ENCODE assay signal across 11 cellular contexts in genomic region chr13:99310382-99311031, GRCh38. TPM values are rescaled to one million over a fixed set of nuclear protein-coding genes. Genes with fewer than 3 reads are reported as not detected.
DNase-seq lines count a peak whose midpoint lies in the region; ATAC-seq, FAIRE-seq and TF ChIP-seq lines count a peak whose summit lies in the region.
"Had no signal": no experiment of that assay in that cellular context is flagged by ENCODE, and none has a peak within 500 bp of the region (broad histone marks: within the 10 kb centered on the region; RNA-seq: fewer than 3 reads in every experiment).

No MANE protein-coding gene starts in this region.

- H2AK5ac ChIP-seq in mesendoderm (ENCODE audit: low read length) = no peak overlapping the region

- H3K9me3 Mint-ChIP-seq in activated T-helper 17 cell treated with anti-CD3 and anti-CD28 coated beads, Interleukin-2, amount 50 U/mL, for 72 hours = no peaks in the 10 kb centered on the region
- H3K9me3 Mint-ChIP-seq: neural crest cell had no signal

- H3K27ac Mint-ChIP-seq in activated T-helper 17 cell treated with anti-CD3 and anti-CD28 coated beads, Interleukin-2, amount 50 U/mL, for 72 hours = peak overlapping the region; percentile 97

- ATAC-seq in GM18511 (IDR thresholded peaks at IDR 0.05; ENCODE audit: unreplicated experiment) (peak; percentile 48), HG02852 (IDR thresholded peaks at IDR 0.05; ENCODE audit: unreplicated experiment) (peak; percentile 45), gastrocnemius medialis (no peak)
- ATAC-seq in activated T-helper 17 cell treated with anti-CD3 and anti-CD28 coated beads, Interleukin-2, amount 50 U/mL, for 72 hours (replicated peaks) = peak; percentile 11
- ATAC-seq: upper lobe of right lung had no signal

- no peak for FAIRE-seq in GM12892 (lab: Jason Lieb, UNC)

- H3K4me3 Mint-ChIP-seq in activated T-helper 17 cell treated with anti-CD3 and anti-CD28 coated beads, Interleukin-2, amount 50 U/mL, for 72 hours = peak overlapping the region; percentile 97
- H3K4me3 Mint-ChIP-seq: neural crest cell had no signal

- no peak overlapping the region for H2BK5ac ChIP-seq in mesendoderm (ENCODE audit: low read length)

- TF ChIP-seq CTCF in gastrocnemius medialis (IDR thresholded peaks at IDR 0.05 in 4 of 5, conservative IDR thresholded peaks at IDR 0.05 in 1 of 5) = no peak

- WGBS in mesendoderm (ENCODE audit: extremely low coverage, insufficient coverage, low lambda C conversion rate) = no CpG with 5 or more reads among the region's 4 CpGs

- no peak overlapping the region for H3K4me2 ChIP-seq in mesendoderm (ENCODE audit: low read length)

- H3K36me3 Mint-ChIP-seq in activated T-helper 17 cell treated with anti-CD3 and anti-CD28 coated beads, Interleukin-2, amount 50 U/mL, for 72 hours (ENCODE audit: low read depth) = peaks cover 70% of the 10 kb centered on the region

- no peak overlapping the region for H3K23ac ChIP-seq in mesendoderm (ENCODE audit: low read length)

- no peak overlapping the region for H4K8ac ChIP-seq in mesendoderm (ENCODE audit: low read depth, low read length)

- intact Hi-C loops in gastrocnemius medialis (cut with DNase I; ENCODE audit: low total_unique reads) = loop anchor here (10.0 kb wide), 1 partner anchor 86 kb away; no protein-coding TSS in a partner anchor

- peaks cover 57% of the 10 kb centered on the region for H3K4me1 Mint-ChIP-seq in activated T-helper 17 cell treated with anti-CD3 and anti-CD28 coated beads, Interleukin-2, amount 50 U/mL, for 72 hours

- H2BK120ac ChIP-seq in mesendoderm (ENCODE audit: low read depth, low read length) = no peak overlapping the region

- peaks cover 16 to 21% of the 10 kb centered on the region in 2 donors for H3K4me1 ChIP-seq in gastrocnemius medialis
- no peaks in the 10 kb centered on the region for H3K4me1 ChIP-seq in mesendoderm (ENCODE audit: control insufficient read depth, low read depth, low read length)

- no peaks in the 10 kb centered on the region for H3K36me3 ChIP-seq in gastrocnemius medialis
- H3K36me3 ChIP-seq in mesendoderm (ENCODE audit: control insufficient read depth, insufficient read depth, low read length) = no peaks in the 10 kb centered on the region
- H3K36me3 ChIP-seq: cardiac muscle cell, upper lobe of right lung had no signal

- no peak for DNase-seq in gastrocnemius medialis
- no peak for DNase-seq in mesendoderm
- DNase-seq in GM12892 (ENCODE audit: insufficient read length) = no peak
- no peak for DNase-seq in HuH-7 (ENCODE audit: low spot score)
- DNase-seq: GOT3, upper lobe of right lung had no signal

- TF ChIP-seq POLR2A in gastrocnemius medialis (IDR thresholded peaks at IDR 0.05) (no peak), GM12892 (IDR thresholded peaks at IDR 0.05; ENCODE audit: low read depth, low read length) (no peak)

- no peaks in the 10 kb centered on the region for H3K9me3 ChIP-seq in gastrocnemius medialis
- H3K9me3 ChIP-seq: upper lobe of right lung had no signal

- peaks cover 7% of the 10 kb centered on the region for H3K79me1 ChIP-seq in mesendoderm (ENCODE audit: low read length)

- H3K79me2 ChIP-seq in mesendoderm (ENCODE audit: control insufficient read depth, insufficient read depth, low read length) = no peaks in the 10 kb centered on the region

- no peak overlapping the region for H3K56ac ChIP-seq in mesendoderm (ENCODE audit: low read length)

- no peak overlapping the region for H3K9ac ChIP-seq in mesendoderm (ENCODE audit: low read length)

- H3K27ac ChIP-seq in gastrocnemius medialis (peak overlapping the region in 3 of 4 donors; percentile 74 to 79 (median 79)), mesendoderm (ENCODE audit: low read depth, low read length) (no peak overlapping the region)
- H3K27ac ChIP-seq: cardiac muscle cell, upper lobe of right lung had no signal

- in situ Hi-C loops in gastrocnemius medialis (cut with MboI; ENCODE audit: low sequenced_read_pairs in 4 of 4) = no loop called here

- H4K5ac ChIP-seq in mesendoderm (ENCODE audit: low read length) = no peak overlapping the region

- no peaks in the 10 kb centered on the region for H3K27me3 Mint-ChIP-seq in activated T-helper 17 cell treated with anti-CD3 and anti-CD28 coated beads, Interleukin-2, amount 50 U/mL, for 72 hours

- H3K27me3 ChIP-seq in gastrocnemius medialis (no peaks in the 10 kb centered on the region), mesendoderm (ENCODE audit: insufficient read depth, low read length, poor library complexity) (no peaks in the 10 kb centered on the region)
- H3K27me3 ChIP-seq: cardiac muscle cell, upper lobe of right lung had no signal

- H3K18ac ChIP-seq in mesendoderm (ENCODE audit: low read length) = no peak overlapping the region

- H3K4me3 ChIP-seq in gastrocnemius medialis (no peak overlapping the region), mesendoderm (ENCODE audit: low read length) (no peak overlapping the region)
- H3K4me3 ChIP-seq: cardiac muscle cell, upper lobe of right lung had no signal

- H3K4ac ChIP-seq in mesendoderm (ENCODE audit: low read depth, low read length) = no peak overlapping the region

- H2BK15ac ChIP-seq in mesendoderm (replicated peaks; ENCODE audit: low read depth) = no peak overlapping the region

RNA-seq across cellular contexts. Expression of gene GPR183, which starts 3.3 kb away (rescaled TPM):
- total RNA-seq in activated T-helper 17 cell treated with anti-CD3 and anti-CD28 coated beads, Interleukin-2, amount 50 U/mL, for 72 hours = 10 to 100 TPM; 92.4 to 95.1 TPM
- total RNA-seq in gastrocnemius medialis = 1 to 10 TPM in 3 of 4 donors, under 1 TPM in 1; 0.49 to 3.4 (median 2.5) TPM
- 0.01 TPM for polyA plus RNA-seq in mesendoderm (2013, experiment 1 of 2)
- 0.01 TPM for polyA plus RNA-seq in mesendoderm (2013, experiment 2 of 2)
- 100 TPM for polyA plus RNA-seq in GM12892 (2012; ENCODE audit: missing spikeins)
- total RNA-seq: neural crest cell had no signal

RNA-seq across cellular contexts. Expression of gene GPR18, which starts 52.3 kb away (rescaled TPM):
- 10 to 100 TPM in 1 of 2 donors, 1 to 10 TPM in 1; 8.7 to 10.1 TPM for total RNA-seq in activated T-helper 17 cell treated with anti-CD3 and anti-CD28 coated beads, Interleukin-2, amount 50 U/mL, for 72 hours
- not detected for total RNA-seq in gastrocnemius medialis
- polyA plus RNA-seq in mesendoderm (2013, experiment 1 of 2) = not detected
- polyA plus RNA-seq in mesendoderm (2013, experiment 2 of 2) = not detected
- 0.76 TPM for polyA plus RNA-seq in GM12892 (2012; ENCODE audit: missing spikeins)
- total RNA-seq: cardiac muscle cell, neural crest cell had no signal

Comparison
In these comparisons a context has a peak if more than half of its experiments do, and no peak if none do; other contexts are left out.
1. ATAC-seq: peak in GM18511 (single experiment), HG02852 (single experiment) and activated T-helper 17 cell treated with anti-CD3 and anti-CD28 coated beads, Interleukin-2, amount 50 U/mL, for 72 hours (single experiment); none in gastrocnemius medialis (0 of 2).
2. RNA of gene GPR183, which starts 3.3 kb away (total RNA-seq): 92.4 to 95.1 TPM in activated T-helper 17 cell treated with anti-CD3 and anti-CD28 coated beads, Interleukin-2, amount 50 U/mL, for 72 hours; 0.49 to 3.4 TPM in gastrocnemius medialis; every median in the first group is over 10 times any median in the second.
3. RNA of gene GPR18, which starts 52.3 kb away (total RNA-seq): 8.7 to 10.1 TPM in activated T-helper 17 cell treated with anti-CD3 and anti-CD28 coated beads, Interleukin-2, amount 50 U/mL, for 72 hours; not detected in gastrocnemius medialis; every median in the first group is over 4 times any median in the second.